In genomic region chr9:74736635-74737034, GRCh38 we compare ENCODE assay signal across 24 cellular contexts.
"Had no signal": no experiment of that assay in that cellular context is flagged by ENCODE, and none has a peak within 500 bp of the region (broad histone marks: within the 10 kb centered on the region; RNA-seq: fewer than 3 reads in every experiment).

No MANE protein-coding gene starts in this region.

- H3K4me1 ChIP-seq: parathyroid adenoma, psoas muscle, right lobe of liver, sigmoid colon, stomach, thyroid gland, tibial nerve, upper lobe of right lung, uterus had no signal

- H3K27me3 ChIP-seq: neural progenitor cell, ovary, right lobe of liver, sigmoid colon, stomach, thyroid gland, tibial nerve, upper lobe of right lung, uterus had no signal

- H3K79me2 ChIP-seq: parathyroid adenoma had no signal

- H3K9me3 ChIP-seq: psoas muscle, right lobe of liver, sigmoid colon, stomach, thoracic aorta, thyroid gland, tibial nerve, upper lobe of right lung, uterus had no signal

- ATAC-seq: natural killer cell; psoas muscle; right cardiac atrium; right lobe of liver; stimulated activated effector memory CD8-positive, alpha-beta T cell treated with anti-CD3 and anti-CD28 coated beads, Interleukin-12 subunit alpha, Interleukin-12 subunit beta, amount 100 ng/mL, for 72 hours; stimulated activated naive B cell treated with anti-CD40 and anti-IgM and Interleukin-4, amounts not matched to agents 10 μg/mL and 1 μg/mL and 100 μg/mL, for 72 hours; upper lobe of right lung had no signal

- DNase-seq: natural killer cell; occipital lobe; ovary; posterior cingulate gyrus; psoas muscle; right cardiac atrium; right lobe of liver; sigmoid colon; small intestine; stimulated activated CD4-positive, alpha-beta T cell treated with anti-CD3 and anti-CD28 coated beads, Interleukin-15, amount 100 ng/mL, for 24 hours; stimulated activated CD4-positive, alpha-beta T cell treated with anti-CD3 and anti-CD28 coated beads, Interleukin-2, amount 100 ng/mL, for 24 hours; stimulated activated CD4-positive, alpha-beta T cell treated with anti-CD3 and anti-CD28 coated beads, Interleukin-2, amount 100 ng/mL, for 48 hours; stimulated activated CD4-positive, alpha-beta T cell treated with anti-CD3 and anti-CD28 coated beads, Interleukin-4, amount 100 ng/mL, for 24 hours; stimulated activated naive B cell treated with anti-CD40 and anti-IgM and Interleukin-4, amounts not matched to agents 10 μg/mL and 1 μg/mL and 100 μg/mL, for 72 hours; stimulated activated naive CD4-positive, alpha-beta T cell treated with Interleukin-2 at 50 U/mL for 16 hours; stomach; thyroid gland; upper lobe of right lung; uterus had no signal

- H2AFZ ChIP-seq: parathyroid adenoma had no signal

- FAIRE-seq: small intestine had no signal

- H3K27ac ChIP-seq: ovary, parathyroid adenoma, psoas muscle, right lobe of liver, sigmoid colon, stomach, thoracic aorta, thyroid gland, tibial nerve, upper lobe of right lung, uterus had no signal

- H3K36me3 ChIP-seq: neural progenitor cell, ovary, right lobe of liver, sigmoid colon, stomach, thoracic aorta, thyroid gland, tibial nerve, upper lobe of right lung had no signal

- H3K9ac ChIP-seq: neural progenitor cell, parathyroid adenoma had no signal

- H3K4me3 ChIP-seq: neural progenitor cell, ovary, psoas muscle, right lobe of liver, sigmoid colon, thoracic aorta, thyroid gland, tibial nerve, upper lobe of right lung, uterus had no signal
